ENCODE assay signal across 25 cellular contexts in the genomic region with DNA sequence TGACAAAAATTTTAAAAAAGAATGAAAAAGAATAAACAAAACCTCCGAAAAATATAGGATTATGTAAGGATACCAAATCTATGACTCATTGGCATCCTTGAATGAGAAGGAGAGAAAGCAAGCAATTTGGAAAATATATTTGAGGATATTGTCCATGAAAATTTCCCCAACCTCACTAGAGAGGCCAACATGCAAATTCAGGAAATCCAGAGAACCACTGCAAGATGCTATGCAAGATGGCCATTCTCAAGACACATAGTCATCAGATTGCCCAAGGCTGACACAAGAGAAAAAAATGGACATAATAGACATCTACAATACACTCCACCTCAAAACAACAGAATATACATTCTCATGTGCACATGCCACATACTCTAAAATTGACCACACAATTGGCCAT.
"Had no signal": no experiment of that assay in that cellular context is flagged by ENCODE, and none has a peak within 500 bp of the region (broad histone marks: within the 10 kb centered on the region; RNA-seq: fewer than 3 reads in every experiment).

No MANE protein-coding gene starts in this region.

- H3K27ac ChIP-seq: dorsolateral prefrontal cortex, gastrocnemius medialis, heart right ventricle, neutrophil, psoas muscle, right lobe of liver, spleen, tibial nerve, upper lobe of right lung, vagina had no signal

- H3K27me3 Mint-ChIP-seq: stimulated activated memory B cell treated with anti-CD40 and anti-IgM and Interleukin-4, amounts not matched to agents 10 μg/mL and 1 μg/mL and 100 μg/mL, for 72 hours; stimulated activated naive CD8-positive, alpha-beta T cell treated with anti-CD3 and anti-CD28 coated beads, Interleukin-15, Interleukin-2, amounts not matched to agents 100 ng/mL and 50 ng/mL, for 24 hours had no signal

- ATAC-seq: esophagus mucosa; gastrocnemius medialis; heart right ventricle; left lobe of liver; mucosa of descending colon; naive thymus-derived CD8-positive, alpha-beta T cell; psoas muscle; right lobe of liver; stimulated activated memory B cell treated with anti-CD40 and anti-IgM and Interleukin-4, amounts not matched to agents 10 μg/mL and 1 μg/mL and 100 μg/mL, for 72 hours; upper lobe of right lung had no signal

- H3K9me3 ChIP-seq: gastrocnemius medialis, mucosa of descending colon, neutrophil, right lobe of liver, upper lobe of right lung, vagina had no signal

- H3K36me3 ChIP-seq: gastrocnemius medialis, heart right ventricle, neutrophil, right lobe of liver, spleen, tibial nerve, upper lobe of right lung, vagina had no signal

- H3K9me3 Mint-ChIP-seq: stimulated activated memory B cell treated with anti-CD40 and anti-IgM and Interleukin-4, amounts not matched to agents 10 μg/mL and 1 μg/mL and 100 μg/mL, for 72 hours; stimulated activated naive CD8-positive, alpha-beta T cell treated with anti-CD3 and anti-CD28 coated beads, Interleukin-15, Interleukin-2, amounts not matched to agents 100 ng/mL and 50 ng/mL, for 24 hours had no signal

- H3K4me1 Mint-ChIP-seq: naive thymus-derived CD8-positive, alpha-beta T cell; stimulated activated memory B cell treated with anti-CD40 and anti-IgM and Interleukin-4, amounts not matched to agents 10 μg/mL and 1 μg/mL and 100 μg/mL, for 72 hours had no signal

- H3K27ac Mint-ChIP-seq: naive thymus-derived CD8-positive, alpha-beta T cell; stimulated activated memory B cell treated with anti-CD40 and anti-IgM and Interleukin-4, amounts not matched to agents 10 μg/mL and 1 μg/mL and 100 μg/mL, for 72 hours; stimulated activated naive CD8-positive, alpha-beta T cell treated with anti-CD3 and anti-CD28 coated beads, Interleukin-15, Interleukin-2, amounts not matched to agents 100 ng/mL and 50 ng/mL, for 24 hours had no signal

- H3K4me3 ChIP-seq: dorsolateral prefrontal cortex, gastrocnemius medialis, heart right ventricle, mucosa of descending colon, psoas muscle, right lobe of liver, spleen, tibial nerve, upper lobe of right lung, vagina had no signal

- FAIRE-seq: islet of Langerhans had no signal

- H3K4me1 ChIP-seq: gastrocnemius medialis, heart right ventricle, psoas muscle, right lobe of liver, spleen, tibial nerve, upper lobe of right lung, vagina had no signal

- H3K27me3 ChIP-seq: gastrocnemius medialis, heart right ventricle, neutrophil, spleen, tibial nerve, upper lobe of right lung, vagina had no signal

- H3K36me3 Mint-ChIP-seq: naive thymus-derived CD8-positive, alpha-beta T cell; stimulated activated memory B cell treated with anti-CD40 and anti-IgM and Interleukin-4, amounts not matched to agents 10 μg/mL and 1 μg/mL and 100 μg/mL, for 72 hours had no signal

- DNase-seq: dorsolateral prefrontal cortex; effector CD8-positive, alpha-beta T cell; gastrocnemius medialis; heart right ventricle; hypothalamus; kidney glomerular epithelial cell; mammary epithelial cell; mucosa of descending colon; naive thymus-derived CD8-positive, alpha-beta T cell; psoas muscle; retina; right lobe of liver; spleen; stimulated activated CD4-positive, alpha-beta T cell treated with anti-CD3 and anti-CD28 coated beads, Interleukin-15, amount 100 ng/mL, for 24 hours; stimulated activated CD4-positive, alpha-beta T cell treated with anti-CD3 and anti-CD28 coated beads, Interleukin-1b, Interleukin-23, amount 100 ng/mL, for 48 hours; stimulated activated CD4-positive, alpha-beta T cell treated with anti-CD3 and anti-CD28 coated beads, Interleukin-4, amount 100 ng/mL, for 24 hours; upper lobe of right lung had no signal

- H3K4me3 Mint-ChIP-seq: naive thymus-derived CD8-positive, alpha-beta T cell; stimulated activated memory B cell treated with anti-CD40 and anti-IgM and Interleukin-4, amounts not matched to agents 10 μg/mL and 1 μg/mL and 100 μg/mL, for 72 hours; stimulated activated naive CD8-positive, alpha-beta T cell treated with anti-CD3 and anti-CD28 coated beads, Interleukin-15, Interleukin-2, amounts not matched to agents 100 ng/mL and 50 ng/mL, for 24 hours had no signal
